Comparison of ENCODE assay signal across 14 cellular contexts in genomic region chr5:178312900-178313299, GRCh38.
A peak's percentile ranks its signal among the peaks of the same experiment; 100 is the strongest.
DNase-seq lines count a peak whose midpoint lies in the region; ATAC-seq, FAIRE-seq and TF ChIP-seq lines count a peak whose summit lies in the region.
"Had no signal": no experiment of that assay in that cellular context is flagged by ENCODE, and none has a peak within 500 bp of the region (broad histone marks: within the 10 kb centered on the region; RNA-seq: fewer than 3 reads in every experiment).

No MANE protein-coding gene starts in this region.

- TF ChIP-seq RAD21 in HepG2 (CRISPR knock-in tag; IDR thresholded peaks at IDR 0.05), result no peak

- TF ChIP-seq POLR2A in right lobe of liver (IDR thresholded peaks at IDR 0.05) (no peak), HepG2 (IDR thresholded peaks at IDR 0.05; ENCODE audit: insufficient read depth in 1 of 2, low read depth in 2 of 2, low read length in 2 of 2) (no peak), vagina (IDR thresholded peaks at IDR 0.05) (no peak)

- H3K4me3 ChIP-seq in right lobe of liver (no peak overlapping the region), HepG2 (replicated peaks in 1 of 3; ENCODE audit: insufficient read depth in 1 of 3, low read depth in 2 of 3, low read length in 3 of 3) (no peak overlapping the region), choroid plexus epithelial cell (ENCODE audit: low read depth, low read length) (no peak overlapping the region), left lung (no peak overlapping the region), vagina (no peak overlapping the region)
- H3K4me3 ChIP-seq: A549, SK-N-MC, uterus had no signal

- 69% methylated on average over 19 of the region's 19 CpGs for WGBS in right lobe of liver (ENCODE audit: insufficient coverage, low coverage, low lambda C conversion rate, missing lambda C conversion rate)
- 56% methylated on average over 19 of the region's 19 CpGs for WGBS in HepG2 (ENCODE audit: low lambda C conversion rate)

- no peaks in the 10 kb centered on the region for H3K79me2 ChIP-seq in HepG2 (ENCODE audit: insufficient read depth, low read length)

- H3K9ac ChIP-seq in HepG2 (ENCODE audit: insufficient read depth, low read depth, low read length), result no peak overlapping the region

- peak in 2 of 3 donors; percentile 32 to 55 for DNase-seq in right lobe of liver
- no peak for DNase-seq in HepG2 (ENCODE audit: low spot score)
- DNase-seq in choroid plexus epithelial cell (ENCODE audit: low read depth), result peak; percentile 13
- peak; percentile 71 to 72 for DNase-seq in left lung
- DNase-seq in vagina (ENCODE audit: extremely low spot score in 2 of 2), result no peak
- DNase-seq: activated B cell treated with CpG ODN at 0.5 μM for 24 hours, NCI-H146, NCI-H748 treated with DMSO at 0.1 percent for 48 hours, uterus had no signal

- CTCF ChIA-PET in HepG2 (lab: Yijun Ruan, JAX; ENCODE audit: low intra/inter-chr PET ratio, low total read pairs), result no interaction called here

- TF ChIP-seq EP300 in HepG2 (IDR thresholded peaks at IDR 0.05; ENCODE audit: low read depth in 2 of 2, low read length in 2 of 2) (no peak), HepG2 (CRISPR knock-in tag; IDR thresholded peaks at IDR 0.05; ENCODE audit: borderline replicate concordance) (no peak)

- H2AFZ ChIP-seq in HepG2 (ENCODE audit: low read length), result no peak overlapping the region

- in situ Hi-C loops in HepG2 (cut with HindIII; ENCODE audit: extremely low pct_ligation_motif_present, low pct_unique_long_range_greater_than_20kb), result no loop called here

- no peak overlapping the region for H3K27ac ChIP-seq in right lobe of liver
- H3K27ac ChIP-seq in HepG2 (ENCODE audit: extremely low read length, insufficient read depth, low read length), result no peak overlapping the region
- peak overlapping the region in 1 of 2 donors; percentile 60 for H3K27ac ChIP-seq in left lung
- peak overlapping the region; percentile 51 for H3K27ac ChIP-seq in vagina
- H3K27ac ChIP-seq: A549, SK-N-MC, uterus had no signal

- no peaks in the 10 kb centered on the region for H4K20me1 ChIP-seq in HepG2 (ENCODE audit: insufficient read depth, low read length)

- no TSS peak for BruUV-seq in HepG2 (replicated peaks; lab: Mats Ljungman, UMichigan)

- peak; percentile 41 to 70 (median 53) for ATAC-seq in right lobe of liver
- ATAC-seq in HepG2, result no peak
- ATAC-seq in left lung, result peak; percentile 70
- no peak for ATAC-seq in GM18868 (IDR thresholded peaks at IDR 0.05; ENCODE audit: unreplicated experiment)
- ATAC-seq in HG02759 (IDR thresholded peaks at IDR 0.05; ENCODE audit: unreplicated experiment), result no peak
- no peak for ATAC-seq in GM18861 (IDR thresholded peaks at IDR 0.05; ENCODE audit: unreplicated experiment)
- ATAC-seq: A549 had no signal

- POLR2A ChIA-PET in HepG2 (lab: Yijun Ruan, JAX), result no interaction called here

- H3K4me1 ChIP-seq in right lobe of liver (no peaks in the 10 kb centered on the region), HepG2 (ENCODE audit: insufficient read depth, low read length) (no peaks in the 10 kb centered on the region), left lung (no peaks in the 10 kb centered on the region), vagina (peaks cover 9% of the 10 kb centered on the region)
- H3K4me1 ChIP-seq: A549, uterus had no signal

- intact Hi-C loops in right lobe of liver (cut with DNase I), result no loop called here
- intact Hi-C loops in HepG2 (cut with micrococcal nuclease; ENCODE audit: unreplicated experiment), result no loop called here
- intact Hi-C loops in left lung (cut with DNase I), result no loop called here
- intact Hi-C loops in vagina (cut with DNase I), result no loop called here

- no peaks in the 10 kb centered on the region for H3K27me3 ChIP-seq in right lobe of liver
- H3K27me3 ChIP-seq in HepG2 (ENCODE audit: control insufficient read depth in 1 of 2, insufficient read depth in 2 of 2, low read length in 2 of 2), result peaks cover 8 to 16% of the 10 kb centered on the region in 2 experiments; a peak in 3 of 5 replicates
- H3K27me3 ChIP-seq in left lung, result no peaks in the 10 kb centered on the region
- no peaks in the 10 kb centered on the region for H3K27me3 ChIP-seq in vagina
- H3K27me3 ChIP-seq: uterus had no signal

- TF ChIP-seq CTCF in right lobe of liver (IDR thresholded peaks at IDR 0.05), result no peak
- TF ChIP-seq CTCF in HepG2 (CRISPR knock-in tag; IDR thresholded peaks at IDR 0.05), result no peak
- TF ChIP-seq CTCF in choroid plexus epithelial cell (conservative IDR thresholded peaks at IDR 0.05; ENCODE audit: low read depth, low read length), result no peak
- no peak for TF ChIP-seq CTCF in left lung (IDR thresholded peaks at IDR 0.05)
- no peak for TF ChIP-seq CTCF in vagina (IDR thresholded peaks at IDR 0.05)

- H3K36me3 ChIP-seq in right lobe of liver, result no peaks in the 10 kb centered on the region
- H3K36me3 ChIP-seq in HepG2 (replicated peaks in 1 of 2; ENCODE audit: control insufficient read depth in 1 of 2, insufficient read depth in 2 of 2, low read length in 2 of 2), result no peaks in the 10 kb centered on the region
- no peaks in the 10 kb centered on the region for H3K36me3 ChIP-seq in left lung
- H3K36me3 ChIP-seq in vagina, result no peaks in the 10 kb centered on the region
- H3K36me3 ChIP-seq: uterus had no signal

- no peak overlapping the region for H3K4me2 ChIP-seq in HepG2 (ENCODE audit: low read depth, low read length)
- H3K4me2 ChIP-seq: A549 had no signal

- FAIRE-seq in HepG2 (lab: Jason Lieb, UNC), result no peak
- FAIRE-seq: A549 had no signal

- H3K9me3 ChIP-seq in right lobe of liver, result no peaks in the 10 kb centered on the region
- no peaks in the 10 kb centered on the region for H3K9me3 ChIP-seq in HepG2 (ENCODE audit: low read length)
- no peaks in the 10 kb centered on the region for H3K9me3 ChIP-seq in left lung
- no peaks in the 10 kb centered on the region for H3K9me3 ChIP-seq in vagina
- H3K9me3 ChIP-seq: A549, uterus had no signal

TF ChIP-seq in HepG2, 621 proteins besides CTCF, POLR2A, EP300 and RAD21 (continues in another document):
- no peak for TF ChIP-seq PHF5A (CRISPR knock-in tag; IDR thresholded peaks at IDR 0.05; ENCODE audit: low read depth, unreplicated experiment)
- TF ChIP-seq ZNF331 (CRISPR knock-in tag; IDR thresholded peaks at IDR 0.05), result no peak
- no peak for TF ChIP-seq ZHX2 (IDR thresholded peaks at IDR 0.05; ENCODE audit: low read depth)
- no peak for TF ChIP-seq ZHX2 (CRISPR knock-in tag; IDR thresholded peaks at IDR 0.05; ENCODE audit: borderline replicate concordance)
- TF ChIP-seq SIX1 (CRISPR knock-in tag; IDR thresholded peaks at IDR 0.05; ENCODE audit: borderline replicate concordance), result no peak
- TF ChIP-seq ZBTB39 (CRISPR knock-in tag; IDR thresholded peaks at IDR 0.05), result no peak

Comparison
In these comparisons a context has a peak if more than half of its experiments do, and no peak if none do; other contexts are left out.
1. ATAC-seq: peak in right lobe of liver (4 of 4) and left lung (single experiment); none in HepG2 (single experiment), GM18868 (single experiment), HG02759 (single experiment) and GM18861 (single experiment).
2. DNase-seq: peak in right lobe of liver (2 of 3), choroid plexus epithelial cell (single experiment) and left lung (2 of 2); none in HepG2 (single experiment) and vagina (0 of 2).